Comparison of ENCODE assay signal across 1 cellular context in the genomic region with DNA sequence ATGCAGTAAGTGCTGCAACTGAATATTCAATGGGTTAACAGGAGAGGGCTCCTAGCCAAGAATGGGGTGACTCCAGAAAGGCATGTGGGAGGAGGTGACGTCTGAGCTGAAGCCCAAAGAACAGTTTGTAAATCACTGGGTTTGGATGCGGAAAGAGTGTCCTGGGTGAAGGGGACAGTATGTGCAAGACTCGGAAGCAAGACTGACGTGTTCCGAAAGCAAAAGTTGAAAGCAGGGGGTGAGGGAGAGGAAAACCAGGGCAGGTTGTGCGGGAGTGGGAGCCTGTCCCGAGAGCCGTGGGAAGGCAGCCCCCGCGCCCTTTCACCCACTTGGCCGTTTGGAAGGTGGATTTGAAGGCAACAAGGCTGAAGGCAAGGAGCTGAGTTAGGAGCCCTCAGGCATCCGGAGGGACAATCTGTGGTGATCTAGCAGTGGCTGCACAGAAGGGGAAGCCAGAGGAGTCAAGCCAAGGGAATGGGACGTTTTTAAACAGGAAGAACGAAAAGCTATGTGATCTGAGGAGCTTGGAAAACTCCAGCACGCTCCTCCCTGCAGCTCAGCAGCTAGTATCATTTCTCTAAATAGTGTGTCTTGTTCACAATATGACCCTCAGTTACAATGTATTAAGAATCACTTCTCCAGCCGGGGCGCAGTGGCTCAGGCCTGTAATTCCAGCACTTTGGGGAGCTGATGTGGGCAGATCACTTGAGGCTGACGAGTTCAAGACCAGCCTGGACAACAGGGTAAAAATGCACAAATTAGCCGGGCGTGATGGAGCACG.
TF ChIP-seq lines count a peak whose summit lies in the region.

No MANE protein-coding gene starts in this region.

TF ChIP-seq in liver, 16 proteins besides CTCF, POLR2A, EP300 and RAD21 (continued from another document):
- TF ChIP-seq, protein P1, sequence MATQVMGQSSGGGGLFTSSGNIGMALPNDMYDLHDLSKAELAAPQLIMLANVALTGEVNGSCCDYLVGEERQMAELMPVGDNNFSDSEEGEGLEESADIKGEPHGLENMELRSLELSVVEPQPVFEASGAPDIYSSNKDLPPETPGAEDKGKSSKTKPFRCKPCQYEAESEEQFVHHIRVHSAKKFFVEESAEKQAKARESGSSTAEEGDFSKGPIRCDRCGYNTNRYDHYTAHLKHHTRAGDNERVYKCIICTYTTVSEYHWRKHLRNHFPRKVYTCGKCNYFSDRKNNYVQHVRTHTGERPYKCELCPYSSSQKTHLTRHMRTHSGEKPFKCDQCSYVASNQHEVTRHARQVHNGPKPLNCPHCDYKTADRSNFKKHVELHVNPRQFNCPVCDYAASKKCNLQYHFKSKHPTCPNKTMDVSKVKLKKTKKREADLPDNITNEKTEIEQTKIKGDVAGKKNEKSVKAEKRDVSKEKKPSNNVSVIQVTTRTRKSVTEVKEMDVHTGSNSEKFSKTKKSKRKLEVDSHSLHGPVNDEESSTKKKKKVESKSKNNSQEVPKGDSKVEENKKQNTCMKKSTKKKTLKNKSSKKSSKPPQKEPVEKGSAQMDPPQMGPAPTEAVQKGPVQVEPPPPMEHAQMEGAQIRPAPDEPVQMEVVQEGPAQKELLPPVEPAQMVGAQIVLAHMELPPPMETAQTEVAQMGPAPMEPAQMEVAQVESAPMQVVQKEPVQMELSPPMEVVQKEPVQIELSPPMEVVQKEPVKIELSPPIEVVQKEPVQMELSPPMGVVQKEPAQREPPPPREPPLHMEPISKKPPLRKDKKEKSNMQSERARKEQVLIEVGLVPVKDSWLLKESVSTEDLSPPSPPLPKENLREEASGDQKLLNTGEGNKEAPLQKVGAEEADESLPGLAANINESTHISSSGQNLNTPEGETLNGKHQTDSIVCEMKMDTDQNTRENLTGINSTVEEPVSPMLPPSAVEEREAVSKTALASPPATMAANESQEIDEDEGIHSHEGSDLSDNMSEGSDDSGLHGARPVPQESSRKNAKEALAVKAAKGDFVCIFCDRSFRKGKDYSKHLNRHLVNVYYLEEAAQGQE (IDR thresholded peaks at IDR 0.05), result peak; percentile 93
- TF ChIP-seq, protein P2, sequence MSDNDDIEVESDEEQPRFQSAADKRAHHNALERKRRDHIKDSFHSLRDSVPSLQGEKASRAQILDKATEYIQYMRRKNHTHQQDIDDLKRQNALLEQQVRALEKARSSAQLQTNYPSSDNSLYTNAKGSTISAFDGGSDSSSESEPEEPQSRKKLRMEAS (IDR thresholded peaks at IDR 0.05), result peak; percentile 85
- peak in 1 of 2 donors; percentile 64 for TF ChIP-seq GABPA (IDR thresholded peaks at IDR 0.05 in 1 of 2, conservative IDR thresholded peaks at IDR 0.05 in 1 of 2)
